1 cellular context compared by ENCODE assay signal in the genomic region with DNA sequence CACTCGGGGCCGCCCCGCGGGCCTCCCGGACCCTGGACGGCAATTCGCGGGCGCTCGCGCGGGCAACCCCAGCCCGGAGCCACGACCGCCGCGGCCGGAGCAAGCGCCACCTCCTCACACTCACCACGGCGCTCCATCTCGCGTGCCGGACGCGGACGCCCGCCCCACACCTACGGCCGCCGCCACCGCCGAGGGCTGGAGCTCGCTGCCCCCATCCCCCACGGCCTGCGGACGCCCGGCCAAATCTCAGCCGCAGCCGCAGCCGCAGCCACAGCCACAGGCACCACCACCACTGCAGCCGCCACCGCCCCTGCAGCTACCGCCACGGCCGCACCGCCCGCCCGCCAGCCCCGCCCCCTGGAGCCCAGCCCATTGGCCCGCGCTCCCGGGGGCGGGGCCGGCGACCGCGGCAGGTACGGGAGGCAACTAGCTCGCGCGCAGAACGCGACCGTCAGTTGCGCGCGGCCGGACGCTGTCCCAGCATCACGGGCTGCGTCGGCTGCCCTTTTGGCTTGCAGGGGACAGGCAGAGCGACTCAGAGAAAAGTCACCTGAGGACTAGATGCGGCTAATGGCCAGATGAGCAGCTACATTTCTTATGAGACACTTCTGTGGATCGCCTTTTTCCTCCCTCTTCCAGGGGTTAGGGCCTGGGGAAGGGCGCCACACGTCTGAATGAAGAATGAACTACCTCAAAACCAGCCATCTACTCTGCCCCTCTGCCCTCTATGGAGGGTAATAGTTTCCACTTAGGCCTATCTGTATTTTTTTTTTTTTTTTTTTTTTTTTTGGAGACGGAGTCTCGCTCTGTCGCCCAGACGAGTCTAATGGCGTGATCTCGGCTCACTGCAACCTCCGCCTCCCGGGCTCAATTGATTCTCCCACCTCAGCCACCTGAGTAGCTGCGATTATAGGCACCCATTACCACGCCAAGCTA.
TF ChIP-seq lines count a peak whose summit lies in the region.

A gene with protein sequence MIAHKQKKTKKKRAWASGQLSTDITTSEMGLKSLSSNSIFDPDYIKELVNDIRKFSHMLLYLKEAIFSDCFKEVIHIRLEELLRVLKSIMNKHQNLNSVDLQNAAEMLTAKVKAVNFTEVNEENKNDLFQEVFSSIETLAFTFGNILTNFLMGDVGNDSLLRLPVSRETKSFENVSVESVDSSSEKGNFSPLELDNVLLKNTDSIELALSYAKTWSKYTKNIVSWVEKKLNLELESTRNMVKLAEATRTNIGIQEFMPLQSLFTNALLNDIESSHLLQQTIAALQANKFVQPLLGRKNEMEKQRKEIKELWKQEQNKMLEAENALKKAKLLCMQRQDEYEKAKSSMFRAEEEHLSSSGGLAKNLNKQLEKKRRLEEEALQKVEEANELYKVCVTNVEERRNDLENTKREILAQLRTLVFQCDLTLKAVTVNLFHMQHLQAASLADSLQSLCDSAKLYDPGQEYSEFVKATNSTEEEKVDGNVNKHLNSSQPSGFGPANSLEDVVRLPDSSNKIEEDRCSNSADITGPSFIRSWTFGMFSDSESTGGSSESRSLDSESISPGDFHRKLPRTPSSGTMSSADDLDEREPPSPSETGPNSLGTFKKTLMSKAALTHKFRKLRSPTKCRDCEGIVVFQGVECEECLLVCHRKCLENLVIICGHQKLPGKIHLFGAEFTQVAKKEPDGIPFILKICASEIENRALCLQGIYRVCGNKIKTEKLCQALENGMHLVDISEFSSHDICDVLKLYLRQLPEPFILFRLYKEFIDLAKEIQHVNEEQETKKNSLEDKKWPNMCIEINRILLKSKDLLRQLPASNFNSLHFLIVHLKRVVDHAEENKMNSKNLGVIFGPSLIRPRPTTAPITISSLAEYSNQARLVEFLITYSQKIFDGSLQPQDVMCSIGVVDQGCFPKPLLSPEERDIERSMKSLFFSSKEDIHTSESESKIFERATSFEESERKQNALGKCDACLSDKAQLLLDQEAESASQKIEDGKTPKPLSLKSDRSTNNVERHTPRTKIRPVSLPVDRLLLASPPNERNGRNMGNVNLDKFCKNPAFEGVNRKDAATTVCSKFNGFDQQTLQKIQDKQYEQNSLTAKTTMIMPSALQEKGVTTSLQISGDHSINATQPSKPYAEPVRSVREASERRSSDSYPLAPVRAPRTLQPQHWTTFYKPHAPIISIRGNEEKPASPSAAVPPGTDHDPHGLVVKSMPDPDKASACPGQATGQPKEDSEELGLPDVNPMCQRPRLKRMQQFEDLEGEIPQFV (minus strand): TSS at position 294 of the 936 bp plus-strand sequence. CDS start 5,973 bp downstream, outside the sequence.

TF ChIP-seq in liver, 16 proteins besides CTCF, POLR2A, EP300 and RAD21 (continued from another document):
- TF ChIP-seq REST (IDR thresholded peaks at IDR 0.05) (peak; percentile 68), FOXA1 (IDR thresholded peaks at IDR 0.05) (no peak), GABPA (IDR thresholded peaks at IDR 0.05 in 1 of 2, conservative IDR thresholded peaks at IDR 0.05 in 1 of 2) (no peak), HNF4G (IDR thresholded peaks at IDR 0.05) (no peak), YY1 (IDR thresholded peaks at IDR 0.05) (no peak), SP1 (IDR thresholded peaks at IDR 0.05) (peak; percentile 10), NR2F2 (IDR thresholded peaks at IDR 0.05) (no peak), HNF4A (conservative IDR thresholded peaks at IDR 0.05) (peak in 1 of 2 donors; percentile 38), FOXA2 (IDR thresholded peaks at IDR 0.05) (no peak), TAF1 (conservative IDR thresholded peaks at IDR 0.05) (no peak), EGR1 (IDR thresholded peaks at IDR 0.05; ENCODE audit: low read depth in 2 of 2) (no peak), ZBTB33 (IDR thresholded peaks at IDR 0.05) (no peak)
- TF ChIP-seq, protein P1, sequence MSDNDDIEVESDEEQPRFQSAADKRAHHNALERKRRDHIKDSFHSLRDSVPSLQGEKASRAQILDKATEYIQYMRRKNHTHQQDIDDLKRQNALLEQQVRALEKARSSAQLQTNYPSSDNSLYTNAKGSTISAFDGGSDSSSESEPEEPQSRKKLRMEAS (IDR thresholded peaks at IDR 0.05) = no peak
